ENCODE assay signal across 16 cellular contexts in genomic region chr4:79015406-79015805, GRCh38.
DNase-seq lines count a peak whose midpoint lies in the region; ATAC-seq and TF ChIP-seq lines count a peak whose summit lies in the region.
"Had no signal": no experiment of that assay in that cellular context is flagged by ENCODE, and none has a peak within 500 bp of the region (broad histone marks: within the 10 kb centered on the region; RNA-seq: fewer than 3 reads in every experiment).

No MANE protein-coding gene starts in this region.

- TF ChIP-seq CTCF in gastroesophageal sphincter (IDR thresholded peaks at IDR 0.05) = no peak
- TF ChIP-seq CTCF in CD14-positive monocyte (IDR thresholded peaks at IDR 0.05) = no peak

- no peak overlapping the region for H3K27ac ChIP-seq in gastroesophageal sphincter
- H3K27ac ChIP-seq: BLaER1 treated with 17β-estradiol and CSF1 and Interleukin-3, amounts not matched to agents 10 nM and 100 nM; GM23248 had no signal

- H3K9me3 ChIP-seq in gastroesophageal sphincter = no peaks in the 10 kb centered on the region
- H3K9me3 ChIP-seq: BLaER1 treated with 17β-estradiol and CSF1 and Interleukin-3, amounts not matched to agents 10 nM and 100 nM had no signal

- DNase-seq in G401 (ENCODE audit: low spot score) (peak; percentile 98), NCI-H2171 treated with DMSO at 0.1 percent for 48 hours (lab: John Stamatoyannopoulos, UW) (peak; percentile 86), NCI-H82 (lab: John Stamatoyannopoulos, UW) (peak; percentile 73), cerebellum (ENCODE audit: low spot score) (peak; percentile 77), CD14-positive monocyte (ENCODE audit: low spot score) (no peak)
- DNase-seq in activated CD4-positive, CD25-positive, alpha-beta regulatory T cell treated with anti-CD3 and anti-CD28 coated beads, Interleukin-2, amount 50 U/mL, for 72 hours = no peak
- DNase-seq: ACHN; CD4-positive, alpha-beta T cell; DND-41; GF-D8; GM23248; H7; IMR-90 had no signal

- intact Hi-C loops in CD14-positive monocyte (cut with micrococcal nuclease) = no loop called here

- TF ChIP-seq EP300 in gastroesophageal sphincter (IDR thresholded peaks at IDR 0.05) = no peak

- H3K27ac Mint-ChIP-seq in CD14-positive monocyte = no peak overlapping the region
- H3K27ac Mint-ChIP-seq: CD4-positive, alpha-beta T cell had no signal

- no peak for ATAC-seq in HG02610 (IDR thresholded peaks at IDR 0.05; ENCODE audit: unreplicated experiment)
- no peak for ATAC-seq in gastroesophageal sphincter

- no peaks in the 10 kb centered on the region for H3K27me3 ChIP-seq in gastroesophageal sphincter
- H3K27me3 ChIP-seq: BLaER1 treated with 17β-estradiol and CSF1 and Interleukin-3, amounts not matched to agents 10 nM and 100 nM had no signal

- peaks cover 0 to 10% (median 0%) of the 10 kb centered on the region in 3 donors for H3K4me1 ChIP-seq in gastroesophageal sphincter
- H3K4me1 ChIP-seq: BLaER1 treated with 17β-estradiol and CSF1 and Interleukin-3, amounts not matched to agents 10 nM and 100 nM had no signal

- H3K36me3 ChIP-seq in gastroesophageal sphincter = no peaks in the 10 kb centered on the region
- H3K36me3 ChIP-seq: BLaER1 treated with 17β-estradiol and CSF1 and Interleukin-3, amounts not matched to agents 10 nM and 100 nM had no signal

- in situ Hi-C loops in G401 (cut with HindIII; ENCODE audit: low sequenced_read_pairs) = no loop called here

- no peak overlapping the region for H3K4me3 ChIP-seq in gastroesophageal sphincter
- H3K4me3 ChIP-seq: BLaER1 treated with 17β-estradiol and CSF1 and Interleukin-3, amounts not matched to agents 10 nM and 100 nM; GM23248 had no signal

- H3K27me3 Mint-ChIP-seq in CD14-positive monocyte (ENCODE audit: low read depth in 3 of 3) = peaks cover 0 to 2% (median 0%) of the 10 kb centered on the region in 3 donors

- TF ChIP-seq POLR2A in gastroesophageal sphincter (IDR thresholded peaks at IDR 0.05) = no peak

- H3K4me3 Mint-ChIP-seq in CD14-positive monocyte = no peak overlapping the region
- H3K4me3 Mint-ChIP-seq: CD4-positive, alpha-beta T cell had no signal

- H3K9me3 Mint-ChIP-seq in CD14-positive monocyte = peaks cover 0 to 4% (median 1%) of the 10 kb centered on the region in 7 donors
- H3K9me3 Mint-ChIP-seq: CD4-positive, alpha-beta T cell had no signal

- 79 to 100% methylated on average over 1 to 2 of the region's 2 CpGs for WGBS in gastroesophageal sphincter (ENCODE audit: low coverage in 1 of 2), 2 donors

- H3K36me3 Mint-ChIP-seq in CD14-positive monocyte = no peaks in the 10 kb centered on the region

- no peaks in the 10 kb centered on the region for H3K4me1 Mint-ChIP-seq in CD14-positive monocyte

Comparison
In these comparisons a context has a peak if more than half of its experiments do, and no peak if none do; other contexts are left out.
1. DNase-seq: peak in G401 (single experiment), NCI-H2171 treated with DMSO at 0.1 percent for 48 hours (single experiment), NCI-H82 (single experiment) and cerebellum (single experiment); none in activated CD4-positive, CD25-positive, alpha-beta regulatory T cell treated with anti-CD3 and anti-CD28 coated beads, Interleukin-2, amount 50 U/mL, for 72 hours (single experiment) and CD14-positive monocyte (single experiment).